24 cellular contexts compared by ENCODE assay signal in genomic region chr4:33390977-33391376, GRCh38.
"Had no signal": no experiment of that assay in that cellular context is flagged by ENCODE, and none has a peak within 500 bp of the region (broad histone marks: within the 10 kb centered on the region; RNA-seq: fewer than 3 reads in every experiment).

No MANE protein-coding gene starts in this region.

- H3K27ac ChIP-seq: neutrophil, pancreas, prostate gland, right lobe of liver, sigmoid colon, stomach, thoracic aorta, thyroid gland, tibial nerve, upper lobe of left lung, uterus had no signal

- H3K4me3 ChIP-seq: pancreas, prostate gland, right lobe of liver, sigmoid colon, stomach, thoracic aorta, thyroid gland, tibial nerve, upper lobe of left lung, uterus had no signal

- ATAC-seq: naive thymus-derived CD4-positive, alpha-beta T cell; natural killer cell; pancreas; right cardiac atrium; right lobe of liver; stimulated activated effector memory CD8-positive, alpha-beta T cell treated with anti-CD3 and anti-CD28 coated beads, Interleukin-12 subunit alpha, Interleukin-12 subunit beta, amount 100 ng/mL, for 72 hours; stimulated activated naive B cell treated with anti-CD40 and anti-IgM and Interleukin-4, amounts not matched to agents 10 μg/mL and 1 μg/mL and 100 μg/mL, for 72 hours had no signal

- FAIRE-seq: pancreas, small intestine had no signal

- H3K36me3 ChIP-seq: neutrophil, pancreas, prostate gland, right lobe of liver, sigmoid colon, stomach, thoracic aorta, thyroid gland, tibial nerve, upper lobe of left lung, uterus had no signal

- DNase-seq: naive thymus-derived CD4-positive, alpha-beta T cell; natural killer cell; nucleus accumbens; pancreas; right cardiac atrium; right lobe of liver; sigmoid colon; small intestine; stimulated activated CD4-positive, alpha-beta T cell treated with anti-CD3 and anti-CD28 coated beads, Interleukin-15, amount 100 ng/mL, for 24 hours; stimulated activated CD4-positive, alpha-beta T cell treated with anti-CD3 and anti-CD28 coated beads, Interleukin-2, amount 100 ng/mL, for 24 hours; stimulated activated CD4-positive, alpha-beta T cell treated with anti-CD3 and anti-CD28 coated beads, Interleukin-2, amount 100 ng/mL, for 48 hours; stimulated activated CD4-positive, alpha-beta T cell treated with anti-CD3 and anti-CD28 coated beads, Interleukin-4, amount 100 ng/mL, for 24 hours; stimulated activated naive B cell treated with anti-CD40 and anti-IgM and Interleukin-4, amounts not matched to agents 10 μg/mL and 1 μg/mL and 100 μg/mL, for 72 hours; stimulated activated naive CD4-positive, alpha-beta T cell treated with Interleukin-2 at 50 U/mL for 16 hours; stomach; thyroid gland; trophoblast cell; upper lobe of left lung; uterus had no signal

- H3K9me3 ChIP-seq: neutrophil, pancreas, prostate gland, right lobe of liver, sigmoid colon, stomach, thoracic aorta, thyroid gland, tibial nerve, upper lobe of left lung, uterus had no signal

- H3K27me3 ChIP-seq: neutrophil, pancreas, right lobe of liver, sigmoid colon, stomach, thyroid gland, tibial nerve, upper lobe of left lung, uterus had no signal
